Comparison of ENCODE assay signal across 20 cellular contexts in the genomic region with DNA sequence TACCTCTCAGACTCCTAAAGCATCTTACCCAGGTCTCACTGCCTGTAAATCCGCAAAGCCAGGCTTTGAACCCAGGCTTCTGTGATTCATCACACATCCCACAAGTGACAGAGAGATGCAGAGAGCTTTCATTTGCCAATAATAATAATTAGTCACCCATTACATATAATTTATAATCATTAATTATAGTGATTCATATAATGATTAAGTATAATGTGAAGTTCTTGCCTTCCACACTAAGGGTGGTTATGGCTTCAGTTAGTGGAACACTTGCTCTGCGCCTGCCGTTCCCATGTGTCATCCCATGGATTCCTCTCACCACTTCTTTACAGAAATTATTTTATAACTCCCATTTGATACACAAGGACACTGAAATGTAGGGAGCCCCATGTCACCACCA. TPM values are rescaled to one million over a fixed set of nuclear protein-coding genes. Genes with fewer than 3 reads are reported as not detected.
DNase-seq lines count a peak whose midpoint lies in the region; ATAC-seq and TF ChIP-seq lines count a peak whose summit lies in the region.
"Had no signal": no experiment of that assay in that cellular context is flagged by ENCODE, and none has a peak within 500 bp of the region (broad histone marks: within the 10 kb centered on the region; RNA-seq: fewer than 3 reads in every experiment).

No MANE protein-coding gene starts in this region.

- no peaks in the 10 kb centered on the region for H3K4me1 Mint-ChIP-seq in activated T-helper 17 cell treated with anti-CD3 and anti-CD28 coated beads, Interleukin-2, amount 50 U/mL, for 72 hours
- H3K4me1 Mint-ChIP-seq in effector memory CD8-positive, alpha-beta T cell (ENCODE audit: low read depth in 2 of 2): no peaks in the 10 kb centered on the region
- no peaks in the 10 kb centered on the region for H3K4me1 Mint-ChIP-seq in activated CD4-positive, alpha-beta T cell treated with anti-CD3 and anti-CD28 coated beads, Interleukin-2, amount 10 ng/mL, durations not matched to agents 7 days and 5 days
- H3K4me1 Mint-ChIP-seq: B cell had no signal

- DNase-seq in EL (peak; percentile 41), foreskin fibroblast (peak; percentile 54 to 69)
- no peak for DNase-seq in effector memory CD8-positive, alpha-beta T cell
- no peak for DNase-seq in activated CD4-positive, alpha-beta T cell treated with anti-CD3 and anti-CD28 coated beads, Interleukin-2, amount 10 ng/mL, durations not matched to agents 7 days and 5 days
- DNase-seq: DMS53, MV-4-11, NCI-H1105 treated with DMSO at 0.1 percent for 48 hours, NCI-H1694, NCI-H2081 treated with DMSO at 0.1 percent for 48 hours, NCI-H2171 treated with DMSO at 0.1 percent for 48 hours, NCI-H446, NCI-H526, OCI-M1, SW 1271 had no signal

- no peak overlapping the region for H3K4me3 Mint-ChIP-seq in activated T-helper 17 cell treated with anti-CD3 and anti-CD28 coated beads, Interleukin-2, amount 50 U/mL, for 72 hours
- no peak overlapping the region for H3K4me3 Mint-ChIP-seq in effector memory CD8-positive, alpha-beta T cell
- no peak overlapping the region for H3K4me3 Mint-ChIP-seq in activated CD4-positive, alpha-beta T cell treated with anti-CD3 and anti-CD28 coated beads, Interleukin-2, amount 10 ng/mL, durations not matched to agents 7 days and 5 days
- H3K4me3 Mint-ChIP-seq: B cell had no signal

- H3K9me3 Mint-ChIP-seq in activated T-helper 17 cell treated with anti-CD3 and anti-CD28 coated beads, Interleukin-2, amount 50 U/mL, for 72 hours: peaks cover 4% of the 10 kb centered on the region
- peaks cover 0 to 2% of the 10 kb centered on the region in 2 donors for H3K9me3 Mint-ChIP-seq in effector memory CD8-positive, alpha-beta T cell
- H3K9me3 Mint-ChIP-seq in activated CD4-positive, alpha-beta T cell treated with anti-CD3 and anti-CD28 coated beads, Interleukin-2, amount 10 ng/mL, durations not matched to agents 7 days and 5 days: peaks cover 5% of the 10 kb centered on the region

- POLR2A ChIA-PET in activated CD4-positive, alpha-beta T cell treated with anti-CD3 and anti-CD28 coated beads, Interleukin-2, amount 10 ng/mL, durations not matched to agents 7 days and 5 days (lab: Charles Lee): no interaction called here

- H3K27me3 Mint-ChIP-seq in activated T-helper 17 cell treated with anti-CD3 and anti-CD28 coated beads, Interleukin-2, amount 50 U/mL, for 72 hours: peaks cover 7% of the 10 kb centered on the region
- peaks cover 25 to 35% of the 10 kb centered on the region in 2 donors for H3K27me3 Mint-ChIP-seq in effector memory CD8-positive, alpha-beta T cell
- peaks cover 23% of the 10 kb centered on the region for H3K27me3 Mint-ChIP-seq in activated CD4-positive, alpha-beta T cell treated with anti-CD3 and anti-CD28 coated beads, Interleukin-2, amount 10 ng/mL, durations not matched to agents 7 days and 5 days

- CTCF ChIA-PET in activated CD4-positive, alpha-beta T cell treated with anti-CD3 and anti-CD28 coated beads, Interleukin-2, amount 10 ng/mL, durations not matched to agents 7 days and 5 days (lab: Charles Lee): no interaction called here

- ATAC-seq in SK-N-SH treated with all-trans-retinoic acid at 6 μM for 48 hours (peak; percentile 72), GM21619 (IDR thresholded peaks at IDR 0.05; ENCODE audit: unreplicated experiment) (no peak)
- no peak for ATAC-seq in activated T-helper 17 cell treated with anti-CD3 and anti-CD28 coated beads, Interleukin-2, amount 50 U/mL, for 72 hours (replicated peaks)
- ATAC-seq in effector memory CD8-positive, alpha-beta T cell (replicated peaks): no peak
- ATAC-seq: GM12878, HCT116 had no signal

- H3K27ac Mint-ChIP-seq in activated T-helper 17 cell treated with anti-CD3 and anti-CD28 coated beads, Interleukin-2, amount 50 U/mL, for 72 hours: no peak overlapping the region
- H3K27ac Mint-ChIP-seq in effector memory CD8-positive, alpha-beta T cell: no peak overlapping the region
- H3K27ac Mint-ChIP-seq in activated CD4-positive, alpha-beta T cell treated with anti-CD3 and anti-CD28 coated beads, Interleukin-2, amount 10 ng/mL, durations not matched to agents 7 days and 5 days: no peak overlapping the region
- H3K27ac Mint-ChIP-seq: B cell had no signal

- no peak overlapping the region for H3K4me3 ChIP-seq in foreskin fibroblast (ENCODE audit: low read depth in 1 of 2, low read length in 2 of 2)
- H3K4me3 ChIP-seq: GM12878 had no signal

- no peaks in the 10 kb centered on the region for H3K36me3 Mint-ChIP-seq in activated T-helper 17 cell treated with anti-CD3 and anti-CD28 coated beads, Interleukin-2, amount 50 U/mL, for 72 hours (ENCODE audit: low read depth)
- H3K36me3 Mint-ChIP-seq in effector memory CD8-positive, alpha-beta T cell (ENCODE audit: insufficient read depth): no peaks in the 10 kb centered on the region
- H3K36me3 Mint-ChIP-seq in activated CD4-positive, alpha-beta T cell treated with anti-CD3 and anti-CD28 coated beads, Interleukin-2, amount 10 ng/mL, durations not matched to agents 7 days and 5 days (ENCODE audit: low read depth): no peaks in the 10 kb centered on the region

- TF ChIP-seq CTCF in foreskin fibroblast (IDR thresholded peaks at IDR 0.05; ENCODE audit: low read depth, low read length): no peak

TF ChIP-seq in SK-N-SH treated with all-trans-retinoic acid at 6 μM for 48 hours, 23 proteins besides CTCF, POLR2A, EP300 and RAD21:
- TF ChIP-seq ISL1 (CRISPR knock-in tag; IDR thresholded peaks at IDR 0.05): peak; percentile 38; the same call in 1 of the 2 replicates
- no peak for TF ChIP-seq ZFP30 (CRISPR knock-in tag; IDR thresholded peaks at IDR 0.05)
- TF ChIP-seq ZC3H10 (CRISPR knock-in tag; IDR thresholded peaks at IDR 0.05): peak; percentile 70

RNA-seq across cellular contexts. Expression of a gene that starts 39.8 kb away (rescaled TPM):
- 10 to 100 TPM; 21.4 to 22.6 TPM for total RNA-seq in activated T-helper 17 cell treated with anti-CD3 and anti-CD28 coated beads, Interleukin-2, amount 50 U/mL, for 72 hours
- 10 to 100 TPM; 46.6 to 50.1 TPM for total RNA-seq in activated CD4-positive, alpha-beta T cell treated with anti-CD3 and anti-CD28 coated beads, Interleukin-2, amount 10 ng/mL, durations not matched to agents 7 days and 5 days

Comparison
In these comparisons a context has a peak if more than half of its experiments do, and no peak if none do; other contexts are left out.
1. DNase-seq: peak in EL (single experiment) and foreskin fibroblast (2 of 2); none in effector memory CD8-positive, alpha-beta T cell (0 of 3) and activated CD4-positive, alpha-beta T cell treated with anti-CD3 and anti-CD28 coated beads, Interleukin-2, amount 10 ng/mL, durations not matched to agents 7 days and 5 days (single experiment).